8 cellular contexts compared by ENCODE assay signal in the genomic region with DNA sequence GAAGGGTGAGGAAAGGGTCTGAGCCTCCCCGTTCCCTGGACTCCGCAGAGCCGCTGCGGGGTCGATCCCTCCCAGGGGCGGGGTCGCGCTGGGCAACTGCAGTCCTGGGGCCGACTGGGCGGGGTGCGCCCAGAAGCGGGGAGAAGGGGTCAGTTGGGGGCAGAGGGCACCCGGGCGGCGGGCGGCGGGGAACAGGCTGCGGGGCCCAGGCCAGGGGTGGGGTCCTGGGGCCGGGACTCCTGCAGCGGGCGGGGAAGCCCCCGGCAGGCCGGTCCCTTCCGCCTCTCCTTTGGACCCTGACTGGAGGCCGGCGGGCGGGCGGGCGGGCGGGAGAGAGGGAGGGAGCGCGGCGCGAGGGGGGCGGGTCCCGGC. TPM values are rescaled to one million over a fixed set of nuclear protein-coding genes. Genes with fewer than 3 reads are reported as not detected.
A peak's percentile ranks its signal among the peaks of the same experiment; 100 is the strongest.
DNase-seq lines count a peak whose midpoint lies in the region; ATAC-seq and TF ChIP-seq lines count a peak whose summit lies in the region.

No MANE protein-coding gene starts in this region.

- H3K27me3 ChIP-seq in DND-41 (ENCODE audit: insufficient read depth, low read length, poor library complexity) (no peaks in the 10 kb centered on the region), HCT116 (ENCODE audit: insufficient read depth, low read length) (no peaks in the 10 kb centered on the region), Panc1 (ENCODE audit: control insufficient read depth, insufficient read depth, low read length) (no peaks in the 10 kb centered on the region), ovary (no peaks in the 10 kb centered on the region)

- ATAC-seq in DND-41 (ENCODE audit: insufficient read depth, low read depth) (no peak; the same call in 2 of the 3 replicates), HCT116 (peak; percentile 68), Panc1 (peak; percentile 85)

- H3K4me1 ChIP-seq in DND-41 (ENCODE audit: insufficient read depth, low read length) (peaks cover 42% of the 10 kb centered on the region), HCT116 (ENCODE audit: control insufficient read depth in 1 of 2, insufficient read depth in 2 of 2, low read length in 2 of 2) (peaks cover 11 to 26% of the 10 kb centered on the region in 2 experiments; a peak in 3 of 4 replicates), Panc1 (ENCODE audit: control insufficient read depth, insufficient read depth, low read length) (peaks cover 10% of the 10 kb centered on the region), ovary (ENCODE audit: insufficient read depth) (peaks cover 9% of the 10 kb centered on the region)

- no peaks in the 10 kb centered on the region for H3K9me2 ChIP-seq in HCT116 (ENCODE audit: insufficient read depth)

- POLR2A ChIA-PET in HCT116 (lab: Charles Lee) (interaction anchor here (0.6 to 2.8 kb wide), 8 partner anchors 10 to 1821 kb away, joined by 3 to 30 read pairs (median 4); partner anchors contain the start of genes MRM1, MYO19, PIGW and ZNHIT3), Panc1 (lab: Charles Lee) (interaction anchor here (0.8 kb wide), 1 partner anchor 572 kb away, joined by 3 read pairs; no protein-coding TSS in a partner anchor), GM10248 (lab: Yijun Ruan, JAX) (interaction anchor here (0.6 to 1.0 kb wide), 6 partner anchors 9 to 840 kb away, joined by 3 to 7 read pairs (median 4); partner anchors contain the start of gene MRM1)

- TF ChIP-seq CTCF in DND-41 (IDR thresholded peaks at IDR 0.05; ENCODE audit: borderline replicate concordance, extremely low read depth, low read length, poor library complexity, severe bottlenecking) (no peak), HCT116 (IDR thresholded peaks at IDR 0.05 in 2 of 3, conservative IDR thresholded peaks at IDR 0.05 in 1 of 3; ENCODE audit: borderline replicate concordance in 1 of 3, insufficient read depth in 1 of 3, low read depth in 2 of 3, low read length in 2 of 3) (no peak), Panc1 (IDR thresholded peaks at IDR 0.05) (no peak), ovary (IDR thresholded peaks at IDR 0.05) (no peak), GM10248 (IDR thresholded peaks at IDR 0.05; ENCODE audit: control extremely low read depth, extremely low read depth, low read depth, missing control alignments) (no peak)

- TF ChIP-seq POLR2A in HCT116 (IDR thresholded peaks at IDR 0.05; ENCODE audit: borderline replicate concordance, extremely low read depth, insufficient read depth, insufficient read length) = no peak
- TF ChIP-seq POLR2A in erythroblast (IDR thresholded peaks at IDR 0.05; ENCODE audit: low read length) = peak; percentile 33
- no peak for TF ChIP-seq POLR2A in ovary (IDR thresholded peaks at IDR 0.05)

- DNase-seq in DND-41 = no peak
- no peak for DNase-seq in HCT116 (ENCODE audit: low read depth, low spot score)
- DNase-seq in Panc1 (ENCODE audit: low read depth, low spot score) = no peak
- peak; percentile 91 to 93 for DNase-seq in erythroblast (lab: John Stamatoyannopoulos, UW)
- DNase-seq in ovary = no peak
- DNase-seq in GM10248 (ENCODE audit: extremely low spot score) = no peak
- no peak for DNase-seq in activated gamma-delta T cell (lab: John Stamatoyannopoulos, UW)
- DNase-seq in NCI-H446 (lab: John Stamatoyannopoulos, UW) = no peak

- no TSS peak for BruUV-seq in HCT116 (replicated peaks; lab: Mats Ljungman, UMichigan)
- no TSS peak for BruUV-seq in Panc1 (replicated peaks; lab: Mats Ljungman, UMichigan)

- no peak for TF ChIP-seq EP300 in ovary (IDR thresholded peaks at IDR 0.05)

- H3K9ac ChIP-seq in DND-41 (ENCODE audit: low read depth, low read length) (peak overlapping the region; percentile 100), HCT116 (ENCODE audit: low read length) (peak overlapping the region; percentile 96)

- peaks cover 68% of the 10 kb centered on the region for H3K79me2 ChIP-seq in DND-41 (ENCODE audit: insufficient read depth, low read length)
- peaks cover 64% of the 10 kb centered on the region for H3K79me2 ChIP-seq in HCT116 (ENCODE audit: insufficient read depth, low read length)

- TF ChIP-seq RAD21 in HCT116 (IDR thresholded peaks at IDR 0.05; ENCODE audit: low read depth) = no peak

- H3K27ac ChIP-seq in DND-41 (ENCODE audit: low read length) (peak overlapping the region; percentile 99), HCT116 (ENCODE audit: low read depth, low read length) (peak overlapping the region; percentile 98), Panc1 (ENCODE audit: low read length) (peak overlapping the region; percentile 70; the same call in 1 of the 2 replicates), ovary (peak overlapping the region; percentile 94 to 99)

- H2AFZ ChIP-seq in DND-41 (ENCODE audit: low read depth, low read length) (peak overlapping the region; percentile 88), HCT116 (ENCODE audit: low read depth, low read length, poor library complexity, severe bottlenecking) (no peak overlapping the region)

- H3K36me3 ChIP-seq in DND-41 (ENCODE audit: insufficient read depth, low read length) (peaks cover 34% of the 10 kb centered on the region), HCT116 (ENCODE audit: control insufficient read depth in 1 of 2, insufficient read depth in 2 of 2, low read length in 2 of 2) (peaks cover 0 to 6% of the 10 kb centered on the region in 2 experiments; a peak in 2 of 4 replicates), Panc1 (ENCODE audit: control insufficient read depth, insufficient read depth, low read length) (peaks cover 9% of the 10 kb centered on the region), ovary (no peaks in the 10 kb centered on the region)

- intact Hi-C loops in HCT116 (cut with micrococcal nuclease) (loop anchor here (1.0 to 5.0 kb wide), 2 partner anchors 11 to 57 kb away; partner anchors contain the start of genes MRM1, MYO19 and PIGW), Panc1 (cut with micrococcal nuclease; ENCODE audit: unreplicated experiment) (no loop called here), ovary (cut with DNase I) (no loop called here)

- H3K4me2 ChIP-seq in DND-41 (ENCODE audit: insufficient read depth, low read length) (peak overlapping the region; percentile 60), HCT116 (ENCODE audit: low read length) (peak overlapping the region; percentile 87)

- 0 to 3% (median 1%) methylated on average over 8 to 34 of the region's 36 CpGs for WGBS in ovary, 3 donors

- H3K9me3 ChIP-seq in DND-41 (ENCODE audit: insufficient read depth, low read length, severe bottlenecking) = no peaks in the 10 kb centered on the region
- H3K9me3 ChIP-seq in HCT116 (ENCODE audit: control insufficient read depth in 1 of 2, insufficient read depth in 1 of 2, low read depth in 1 of 2, low read length in 2 of 2) = no peaks in the 10 kb centered on the region
- no peaks in the 10 kb centered on the region for H3K9me3 ChIP-seq in Panc1 (ENCODE audit: control insufficient read depth, insufficient read depth, low read depth, low read length)
- H3K9me3 ChIP-seq in ovary = no peaks in the 10 kb centered on the region

- H4K20me1 ChIP-seq in DND-41 (ENCODE audit: insufficient read depth, low read length) (peaks cover 30% of the 10 kb centered on the region), HCT116 (ENCODE audit: insufficient read depth) (no peaks in the 10 kb centered on the region)

- in situ Hi-C loops in Panc1 (cut with HindIII; ENCODE audit: low pct_unique_long_range_greater_than_20kb, low sequenced_read_pairs) = no loop called here

- peak overlapping the region; percentile 99 for H3K4me3 ChIP-seq in DND-41 (ENCODE audit: low read depth in 1 of 2, low read length in 2 of 2)
- H3K4me3 ChIP-seq in HCT116 (replicated peaks in 1 of 2; ENCODE audit: low read depth in 1 of 2, low read length in 2 of 2) = peak overlapping the region; percentile 80 to 97
- H3K4me3 ChIP-seq in Panc1 (ENCODE audit: low read depth in 2 of 2, low read length in 2 of 2) = peak overlapping the region; percentile 90 to 91
- H3K4me3 ChIP-seq in ovary = peak overlapping the region; percentile 87

- RAD21 ChIA-PET in HCT116 (lab: Charles Lee; ENCODE audit: low non-redundant PET in 1 of 2, low total read pairs in 2 of 2, uncharacterized antibody in 2 of 2, unreplicated experiment in 2 of 2) = interaction anchor here in 1 of 2 experiments (1.2 kb wide), 1 partner anchor 57 kb away, joined by 5 read pairs; the partner anchor contains the start of gene MRM1

- CTCF ChIA-PET in HCT116 (lab: Charles Lee) (interaction anchor here (1.3 to 2.3 kb wide), 2 partner anchors 11 to 56 kb away, joined by 4 to 16 read pairs; partner anchors contain the start of genes MRM1, MYO19 and PIGW), Panc1 (lab: Charles Lee) (no interaction called here), GM10248 (lab: Yijun Ruan, JAX) (interaction anchor here (1.3 kb wide), 2 partner anchors 9 to 13 kb away, joined by 4 to 6 read pairs; no protein-coding TSS in a partner anchor)

TF ChIP-seq in HCT116, 20 proteins besides CTCF, POLR2A, EP300 and RAD21:
- TF ChIP-seq, protein P1, sequence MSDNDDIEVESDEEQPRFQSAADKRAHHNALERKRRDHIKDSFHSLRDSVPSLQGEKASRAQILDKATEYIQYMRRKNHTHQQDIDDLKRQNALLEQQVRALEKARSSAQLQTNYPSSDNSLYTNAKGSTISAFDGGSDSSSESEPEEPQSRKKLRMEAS (IDR thresholded peaks at IDR 0.05) = 0 out of 2 replicates have a peak, but pooled peaks have one; percentile 38
- TF ChIP-seq EZH2phosphoT487 (IDR thresholded peaks at IDR 0.05; ENCODE audit: borderline replicate concordance) = no peak

RNA-seq across cellular contexts. Expression of gene GGNBP2, which starts 0.4 kb away (rescaled TPM):
- total RNA-seq in HCT116 (2021; ENCODE audit: unreplicated experiment) = 58.2 TPM
- polyA plus RNA-seq in HCT116 (2012) = 59.0 and 65.3 TPM in 2 replicates
- total RNA-seq in Panc1 (2021; ENCODE audit: unreplicated experiment) = 57.2 TPM
- 33.5 TPM for polyA plus RNA-seq in Panc1 (2012; ENCODE audit: insufficient read length)
- total RNA-seq in ovary = 10 to 100 TPM; 45.1 to 92.1 (median 66.2) TPM
- polyA plus RNA-seq in ovary = 10 to 100 TPM; 52.4 to 86.2 TPM

RNA-seq across cellular contexts. Expression of gene PIGW, which starts 10.3 kb away (rescaled TPM):
- total RNA-seq in HCT116 (2021; ENCODE audit: unreplicated experiment) = 16.4 TPM
- 2.7 and 4.5 TPM in 2 replicates for polyA plus RNA-seq in HCT116 (2012)
- total RNA-seq in Panc1 (2021; ENCODE audit: unreplicated experiment) = 16.2 TPM
- polyA plus RNA-seq in Panc1 (2012; ENCODE audit: insufficient read length) = 4.9 TPM
- 1 to 10 TPM in 6 of 7 donors, under 1 TPM in 1; 0.60 to 10.0 (median 4.6) TPM for total RNA-seq in ovary
- polyA plus RNA-seq in ovary = 1 to 10 TPM; 3.0 to 7.1 TPM

RNA-seq across cellular contexts. Expression of gene MYO19, which starts 10.4 kb away (rescaled TPM):
- total RNA-seq in HCT116 (2021; ENCODE audit: unreplicated experiment) (167 TPM), Panc1 (2021; ENCODE audit: unreplicated experiment) (88.0 TPM), ovary (10 to 100 TPM; 20.0 to 46.7 (median 28.8) TPM)
- polyA plus RNA-seq in HCT116 (2012) = 103 and 104 TPM in 2 replicates
- polyA plus RNA-seq in Panc1 (2012; ENCODE audit: insufficient read length) = 43.1 TPM
- 10 to 100 TPM; 13.4 to 13.9 TPM for polyA plus RNA-seq in ovary

RNA-seq across cellular contexts. Expression of gene DHRS11, which starts 46.6 kb away (rescaled TPM):
- total RNA-seq in HCT116 (2021; ENCODE audit: unreplicated experiment) = 21.5 TPM
- polyA plus RNA-seq in HCT116 (2012) = 18.0 and 21.0 TPM in 2 replicates
- total RNA-seq in Panc1 (2021; ENCODE audit: unreplicated experiment) = 11.8 TPM
- polyA plus RNA-seq in Panc1 (2012; ENCODE audit: insufficient read length) = 10.1 TPM
- total RNA-seq in ovary = 1 to 10 TPM; 3.0 to 9.6 (median 6.6) TPM
- 10 to 100 TPM in 1 of 2 donors, 1 to 10 TPM in 1; 6.3 to 10.2 TPM for polyA plus RNA-seq in ovary

RNA-seq across cellular contexts. Expression of gene MRM1, which starts 56.3 kb away (rescaled TPM):
- total RNA-seq in HCT116 (2021; ENCODE audit: unreplicated experiment) (14.5 TPM), Panc1 (2021; ENCODE audit: unreplicated experiment) (7.8 TPM), ovary (1 to 10 TPM; 6.0 to 8.1 (median 6.8) TPM)
- 7.2 and 8.4 TPM in 2 replicates for polyA plus RNA-seq in HCT116 (2012)
- 5.6 TPM for polyA plus RNA-seq in Panc1 (2012; ENCODE audit: insufficient read length)
- polyA plus RNA-seq in ovary = 1 to 10 TPM; 2.7 to 6.5 TPM

Comparison
In these comparisons a context has a peak if more than half of its experiments do, and no peak if none do; other contexts are left out.
1. DNase-seq: peak in erythroblast (2 of 2); none in DND-41 (single experiment), HCT116 (single experiment), Panc1 (single experiment), ovary (0 of 5), GM10248 (single experiment), activated gamma-delta T cell (single experiment) and NCI-H446 (0 of 2).
2. Peak in every context shown above with its lines, with median percentiles within 50 percentile points of each other: H3K27ac ChIP-seq and H3K4me3 ChIP-seq.